8 cellular contexts compared by ENCODE assay signal in genomic region chr16:30660424-30661251, GRCh38. TPM values are rescaled to one million over a fixed set of nuclear protein-coding genes. Genes with fewer than 3 reads are reported as not detected.
DNase-seq lines count a peak whose midpoint lies in the region; ATAC-seq, FAIRE-seq and TF ChIP-seq lines count a peak whose summit lies in the region.

No MANE protein-coding gene starts in this region.

- no peaks in the 10 kb centered on the region for H3K27me3 ChIP-seq in CD8-positive, alpha-beta memory T cell (ENCODE audit: insufficient read depth, low read length, poor library complexity, severe bottlenecking)
- no peaks in the 10 kb centered on the region for H3K27me3 ChIP-seq in PC-3 (ENCODE audit: low read length)

- no peaks in the 10 kb centered on the region for H3K9me2 ChIP-seq in PC-3 (replicated peaks; ENCODE audit: low read length)

- DNase-seq in CD8-positive, alpha-beta memory T cell: peak; percentile 61 to 88 (median 73)
- DNase-seq in PC-3 (no peak), kidney (peak; percentile 63), cortex of kidney (lab: John Stamatoyannopoulos, UW) (no peak), NCI-H1694 treated with DMSO at 0.1 percent for 48 hours (lab: John Stamatoyannopoulos, UW) (no peak)
- peak; percentile 86 for DNase-seq in activated naive CD4-positive, alpha-beta T cell treated with anti-CD3 and anti-CD28 coated beads, Interleukin-2, amount 10 ng/mL, durations not matched to agents 7 days and 5 days
- DNase-seq in stimulated activated CD4-positive, alpha-beta T cell treated with anti-CD3 and anti-CD28 coated beads, TNF-alpha, amount 100 ng/mL, for 24 hours (ENCODE audit: low read depth in 3 of 3): peak; percentile 47 to 82 (median 77)

- ATAC-seq in PC-3: no peak
- ATAC-seq in HG03045 (IDR thresholded peaks at IDR 0.05; ENCODE audit: unreplicated experiment): no peak

- TSS peak; percentile 7 for BruUV-seq in PC-3 (replicated peaks; lab: Mats Ljungman, UMichigan)

- H3K79me2 ChIP-seq in PC-3 (ENCODE audit: low read length): peaks cover 39% of the 10 kb centered on the region

- peak overlapping the region; percentile 72 for H3K4me3 ChIP-seq in CD8-positive, alpha-beta memory T cell (ENCODE audit: low read length)
- H3K4me3 ChIP-seq in PC-3 (ENCODE audit: low read length) (peak overlapping the region; percentile 94), kidney (ENCODE audit: low read length in 2 of 2) (peak overlapping the region; percentile 71 to 77)

- H3K27ac Mint-ChIP-seq in CD8-positive, alpha-beta memory T cell: peak overlapping the region; percentile 85 to 99 (median 96)
- H3K27ac Mint-ChIP-seq in activated naive CD4-positive, alpha-beta T cell treated with anti-CD3 and anti-CD28 coated beads, Interleukin-2, amount 10 ng/mL, durations not matched to agents 7 days and 5 days: peak overlapping the region; percentile 90

- H3K36me3 ChIP-seq in CD8-positive, alpha-beta memory T cell (ENCODE audit: insufficient read depth, low read length): peaks cover 43% of the 10 kb centered on the region
- H3K36me3 ChIP-seq in PC-3 (ENCODE audit: low read depth, low read length) (peaks cover 16% of the 10 kb centered on the region), kidney (ENCODE audit: control insufficient read depth in 1 of 2, insufficient read depth in 2 of 2, low read length in 2 of 2) (peaks cover 20 to 46% of the 10 kb centered on the region in 2 donors)

- POLR2A ChIA-PET in CD8-positive, alpha-beta memory T cell (lab: Charles Lee): interaction anchor here (0.6 to 2.9 kb wide), 7 partner anchors 8 to 799 kb away, joined by 3 to 37 read pairs (median 4); partner anchors contain the start of genes ARMC5, PRR14 and ZNF747
- POLR2A ChIA-PET in PC-3 (lab: Charles Lee; ENCODE audit: unreplicated experiment): no interaction called here

- H3K27ac ChIP-seq in CD8-positive, alpha-beta memory T cell (ENCODE audit: low read depth, low read length): peak overlapping the region; percentile 100
- no peak overlapping the region for H3K27ac ChIP-seq in PC-3 (ENCODE audit: low read length)
- H3K27ac ChIP-seq in kidney (ENCODE audit: low read depth in 2 of 2, low read length in 2 of 2): peak overlapping the region; percentile 27 to 100

- TF ChIP-seq CTCF in PC-3 (conservative IDR thresholded peaks at IDR 0.05; ENCODE audit: low read depth, low read length) (no peak), kidney (IDR thresholded peaks at IDR 0.05; ENCODE audit: borderline replicate concordance, extremely low read depth, insufficient read depth) (no peak)

- H3K27me3 Mint-ChIP-seq in CD8-positive, alpha-beta memory T cell: no peaks in the 10 kb centered on the region
- no peaks in the 10 kb centered on the region for H3K27me3 Mint-ChIP-seq in activated naive CD4-positive, alpha-beta T cell treated with anti-CD3 and anti-CD28 coated beads, Interleukin-2, amount 10 ng/mL, durations not matched to agents 7 days and 5 days

- no peaks in the 10 kb centered on the region for H4K20me1 ChIP-seq in PC-3 (ENCODE audit: low read length)

- H3K9ac ChIP-seq in PC-3 (ENCODE audit: low read length) (peak overlapping the region; percentile 97), kidney (ENCODE audit: low read length in 2 of 2) (peak overlapping the region; percentile 79 to 94)

- intact Hi-C loops in PC-3 (cut with micrococcal nuclease) (no loop called here), kidney (cut with DNase I) (no loop called here)

- no peak for FAIRE-seq in kidney (lab: Jason Lieb, UNC)

- peak overlapping the region; percentile 98 for H3K4me2 ChIP-seq in PC-3 (ENCODE audit: low read length)

- H3F3A ChIP-seq in PC-3 (ENCODE audit: low read length, unreplicated experiment): no peaks in the 10 kb centered on the region

- H3K4me3 Mint-ChIP-seq in CD8-positive, alpha-beta memory T cell: peak overlapping the region; percentile 85 to 96 (median 92)
- peak overlapping the region; percentile 91 for H3K4me3 Mint-ChIP-seq in activated naive CD4-positive, alpha-beta T cell treated with anti-CD3 and anti-CD28 coated beads, Interleukin-2, amount 10 ng/mL, durations not matched to agents 7 days and 5 days

- H3K9me3 ChIP-seq in CD8-positive, alpha-beta memory T cell (ENCODE audit: low read length): no peaks in the 10 kb centered on the region
- H3K9me3 ChIP-seq in PC-3 (ENCODE audit: low read length): no peaks in the 10 kb centered on the region
- no peaks in the 10 kb centered on the region for H3K9me3 ChIP-seq in kidney (ENCODE audit: control insufficient read depth in 1 of 2, low read length in 2 of 2)

- H3K4me1 ChIP-seq in CD8-positive, alpha-beta memory T cell (ENCODE audit: insufficient read depth, low read length): peaks cover 52% of the 10 kb centered on the region
- peaks cover 23% of the 10 kb centered on the region for H3K4me1 ChIP-seq in PC-3 (ENCODE audit: insufficient read depth, low read length)
- peaks cover 21 to 34% of the 10 kb centered on the region in 2 donors for H3K4me1 ChIP-seq in kidney (ENCODE audit: control insufficient read depth in 1 of 2, insufficient read depth in 1 of 2, low read depth in 1 of 2, low read length in 2 of 2)

- CTCF ChIA-PET in CD8-positive, alpha-beta memory T cell (lab: Charles Lee): interaction anchor here (0.8 to 4.5 kb wide), 9 partner anchors 10 to 569 kb away, joined by 3 to 37 read pairs (median 9); partner anchors contain the start of genes PRR14, TBX6, ZNF689 and ZNF747
- CTCF ChIA-PET in PC-3 (lab: Charles Lee): no interaction called here
- CTCF ChIA-PET in activated naive CD4-positive, alpha-beta T cell treated with anti-CD3 and anti-CD28 coated beads, Interleukin-2, amount 10 ng/mL, durations not matched to agents 7 days and 5 days (lab: Charles Lee): interaction anchor here (1.2 to 4.8 kb wide), 5 partner anchors 10 to 36 kb away, joined by 3 to 56 read pairs (median 7); partner anchors contain the start of gene PRR14

- peak overlapping the region; percentile 81; the same call in 1 of the 2 replicates for H2AFZ ChIP-seq in PC-3 (ENCODE audit: low read length)

- peaks cover 0 to 2% (median 0%) of the 10 kb centered on the region in 5 donors for H3K9me3 Mint-ChIP-seq in CD8-positive, alpha-beta memory T cell
- H3K9me3 Mint-ChIP-seq in activated naive CD4-positive, alpha-beta T cell treated with anti-CD3 and anti-CD28 coated beads, Interleukin-2, amount 10 ng/mL, durations not matched to agents 7 days and 5 days: no peaks in the 10 kb centered on the region

- H3K36me3 Mint-ChIP-seq in CD8-positive, alpha-beta memory T cell: peaks cover 12 to 70% (median 20%) of the 10 kb centered on the region in 3 donors
- peaks cover 46% of the 10 kb centered on the region for H3K36me3 Mint-ChIP-seq in activated naive CD4-positive, alpha-beta T cell treated with anti-CD3 and anti-CD28 coated beads, Interleukin-2, amount 10 ng/mL, durations not matched to agents 7 days and 5 days

- peaks cover 44 to 65% (median 46%) of the 10 kb centered on the region in 3 donors for H3K4me1 Mint-ChIP-seq in CD8-positive, alpha-beta memory T cell
- peaks cover 57% of the 10 kb centered on the region for H3K4me1 Mint-ChIP-seq in activated naive CD4-positive, alpha-beta T cell treated with anti-CD3 and anti-CD28 coated beads, Interleukin-2, amount 10 ng/mL, durations not matched to agents 7 days and 5 days

RNA-seq across cellular contexts. Expression of gene FBRS, which starts 2.4 kb away (rescaled TPM):
- 100 to 1,000 TPM; 115 to 124 TPM for total RNA-seq in CD8-positive, alpha-beta memory T cell
- polyA plus RNA-seq in CD8-positive, alpha-beta memory T cell: 7.1 TPM
- total RNA-seq in PC-3 (2014; rRNA removed) (22.2 and 35.0 TPM in 2 replicates), kidney (66.2 TPM)
- polyA plus RNA-seq in kidney (ENCODE audit: insufficient read depth, low read depth, low replicate concordance): 26.3 TPM

RNA-seq across cellular contexts. Expression of gene PRR14, which starts 9.9 kb away (rescaled TPM):
- 10 to 100 TPM; 87.5 to 92.5 TPM for total RNA-seq in CD8-positive, alpha-beta memory T cell
- polyA plus RNA-seq in CD8-positive, alpha-beta memory T cell: 29.7 TPM
- total RNA-seq in PC-3 (2014; rRNA removed) (9.6 and 14.5 TPM in 2 replicates), kidney (51.6 TPM)
- 44.2 TPM for polyA plus RNA-seq in kidney (ENCODE audit: insufficient read depth, low read depth, low replicate concordance)

RNA-seq across cellular contexts. Expression of gene SRCAP, which starts 38.3 kb away (rescaled TPM):
- total RNA-seq in CD8-positive, alpha-beta memory T cell: 10 to 100 TPM; 75.4 to 76.3 TPM
- polyA plus RNA-seq in CD8-positive, alpha-beta memory T cell: 33.0 TPM
- total RNA-seq in PC-3 (2014; rRNA removed): 19.0 and 29.6 TPM in 2 replicates
- 71.9 TPM for total RNA-seq in kidney
- polyA plus RNA-seq in kidney (ENCODE audit: insufficient read depth, low read depth, low replicate concordance): 1.6 TPM

RNA-seq across cellular contexts. Expression of gene ZNF689, which starts 50.4 kb away (rescaled TPM):
- 10 to 100 TPM; 14.6 to 15.7 TPM for total RNA-seq in CD8-positive, alpha-beta memory T cell
- polyA plus RNA-seq in CD8-positive, alpha-beta memory T cell: 13.7 TPM
- total RNA-seq in PC-3 (2014; rRNA removed) (6.0 and 6.9 TPM in 2 replicates), kidney (9.0 TPM)
- 3.9 TPM for polyA plus RNA-seq in kidney (ENCODE audit: insufficient read depth, low read depth, low replicate concordance)

Comparison
In these comparisons a context has a peak if more than half of its experiments do, and no peak if none do; other contexts are left out.
1. DNase-seq: peak in CD8-positive, alpha-beta memory T cell (5 of 5), activated naive CD4-positive, alpha-beta T cell treated with anti-CD3 and anti-CD28 coated beads, Interleukin-2, amount 10 ng/mL, durations not matched to agents 7 days and 5 days (single experiment), kidney (single experiment) and stimulated activated CD4-positive, alpha-beta T cell treated with anti-CD3 and anti-CD28 coated beads, TNF-alpha, amount 100 ng/mL, for 24 hours (3 of 3); none in PC-3 (single experiment), cortex of kidney (single experiment) and NCI-H1694 treated with DMSO at 0.1 percent for 48 hours (single experiment).
2. Peak in every context shown above with its lines, with median percentiles within 50 percentile points of each other: H3K4me3 ChIP-seq.